Comparison of ENCODE assay signal across 1 cellular context in genomic region chr10:50558368-50558767, GRCh38.
TF ChIP-seq lines count a peak whose summit lies in the region.

No MANE protein-coding gene starts in this region.

TF ChIP-seq in IMR-90, 13 proteins besides CTCF, POLR2A, EP300 and RAD21 (continued from another document):
- no peak for TF ChIP-seq USF2 (IDR thresholded peaks at IDR 0.05; ENCODE audit: low read depth, low read length)
- no peak for TF ChIP-seq MAFK (IDR thresholded peaks at IDR 0.05; ENCODE audit: low read depth, low read length)
- no peak for TF ChIP-seq MAZ (IDR thresholded peaks at IDR 0.05; ENCODE audit: borderline replicate concordance, low read depth, low read length)
